15 cellular contexts compared by ENCODE assay signal in genomic region chr3:117921908-117922456, GRCh38.
DNase-seq lines count a peak whose midpoint lies in the region; TF ChIP-seq lines count a peak whose summit lies in the region.
"Had no signal": no experiment of that assay in that cellular context is flagged by ENCODE, and none has a peak within 500 bp of the region (broad histone marks: within the 10 kb centered on the region; RNA-seq: fewer than 3 reads in every experiment).

No MANE protein-coding gene starts in this region.

- DNase-seq in NCI-H2227 treated with DMSO at 0.1 percent for 48 hours (lab: John Stamatoyannopoulos, UW), result peak; percentile 5
- DNase-seq in NCI-H2227 (lab: John Stamatoyannopoulos, UW; ENCODE audit: unreplicated experiment), result no peak
- peak; percentile 26 for DNase-seq in iPS-NIHi11 (ENCODE audit: low spot score)
- no peak for DNase-seq in hepatocyte (ENCODE audit: low spot score)
- no peak for DNase-seq in MCF 10A (ENCODE audit: unreplicated experiment)
- no peak for DNase-seq in NCI-H128 (lab: John Stamatoyannopoulos, UW; ENCODE audit: unreplicated experiment)
- DNase-seq: Calu3; CD8-positive, alpha-beta T cell; DMS53; HFFc6; NCI-H1048; NCI-H2081; NCI-H524 had no signal

- H4K20me1 ChIP-seq in hepatocyte (ENCODE audit: insufficient read depth, poor library complexity, severe bottlenecking), result no peaks in the 10 kb centered on the region
- H4K20me1 ChIP-seq: BLaER1 had no signal

- no peaks in the 10 kb centered on the region for H3K36me3 ChIP-seq in hepatocyte (replicated peaks; ENCODE audit: insufficient read depth, low read depth)
- H3K36me3 ChIP-seq: BLaER1 had no signal

- no peak overlapping the region for H3K4me2 ChIP-seq in hepatocyte
- H3K4me2 ChIP-seq: BLaER1 had no signal

- CTCF ChIA-PET in MCF 10A (lab: Yijun Ruan, JAX), result no interaction called here

- no peaks in the 10 kb centered on the region for H3K27me3 ChIP-seq in hepatocyte
- H3K27me3 ChIP-seq: BLaER1 had no signal

- H3K9me3 ChIP-seq in hepatocyte (ENCODE audit: low read depth), result no peaks in the 10 kb centered on the region
- H3K9me3 ChIP-seq: BLaER1 had no signal

- H3K27ac ChIP-seq in hepatocyte, result no peak overlapping the region
- H3K27ac ChIP-seq: BLaER1 had no signal

- no peak overlapping the region for H3K4me3 ChIP-seq in hepatocyte
- H3K4me3 ChIP-seq: BLaER1 had no signal

- peak overlapping the region in 1 of 5 experiments; percentile 10 for H3K4me3 Mint-ChIP-seq in brain
- H3K4me3 Mint-ChIP-seq in MCF 10A (ENCODE audit: unreplicated experiment), result no peak overlapping the region
- H3K4me3 Mint-ChIP-seq: CD8-positive, alpha-beta T cell; HFFc6 had no signal

- intact Hi-C loops in MCF 10A (cut with micrococcal nuclease), result no loop called here

- H3K4me1 Mint-ChIP-seq in brain, result peaks cover 35% of the 10 kb centered on the region
- H3K4me1 Mint-ChIP-seq in MCF 10A (ENCODE audit: insufficient read depth, unreplicated experiment), result no peaks in the 10 kb centered on the region

- no peak overlapping the region for H2AFZ ChIP-seq in hepatocyte

- no TSS peak for BruUV-seq in MCF 10A (replicated peaks; lab: Mats Ljungman, UMichigan)

- H3K36me3 Mint-ChIP-seq in brain, result peaks cover 3% of the 10 kb centered on the region
- H3K36me3 Mint-ChIP-seq in MCF 10A (ENCODE audit: insufficient read depth, unreplicated experiment), result no peaks in the 10 kb centered on the region
- H3K36me3 Mint-ChIP-seq: CD8-positive, alpha-beta T cell had no signal

- no peaks in the 10 kb centered on the region for H3K9me2 ChIP-seq in hepatocyte (replicated peaks; ENCODE audit: insufficient read depth)

- no peaks in the 10 kb centered on the region for H3K79me2 ChIP-seq in hepatocyte

- POLR2A ChIA-PET in MCF 10A (lab: Yijun Ruan, JAX), result no interaction called here

- H3K27me3 Mint-ChIP-seq in brain, result no peaks in the 10 kb centered on the region
- no peaks in the 10 kb centered on the region for H3K27me3 Mint-ChIP-seq in MCF 10A (ENCODE audit: insufficient read depth, unreplicated experiment)

- no peak for TF ChIP-seq CTCF in brain (conservative IDR thresholded peaks at IDR 0.05)
- no peak for TF ChIP-seq CTCF in hepatocyte (IDR thresholded peaks at IDR 0.05; ENCODE audit: poor library complexity)
- no peak for TF ChIP-seq CTCF in MCF 10A (IDR thresholded peaks at IDR 0.05; ENCODE audit: unreplicated experiment)

- no peaks in the 10 kb centered on the region for H3K9me3 Mint-ChIP-seq in brain
- no peaks in the 10 kb centered on the region for H3K9me3 Mint-ChIP-seq in MCF 10A (ENCODE audit: unreplicated experiment)

- 51% methylated on average over 4 of the region's 4 CpGs for WGBS in hepatocyte (ENCODE audit: low lambda C conversion rate, missing lambda C conversion rate)

- H3K27ac Mint-ChIP-seq in brain (peak overlapping the region in 4 of 5 experiments; percentile 12 to 80 (median 41)), MCF 10A (ENCODE audit: low read depth, unreplicated experiment) (no peak overlapping the region)
- H3K27ac Mint-ChIP-seq: CD8-positive, alpha-beta T cell; HFFc6 had no signal

- no peaks in the 10 kb centered on the region for H3K4me1 ChIP-seq in hepatocyte (ENCODE audit: insufficient read depth)
- H3K4me1 ChIP-seq: BLaER1 had no signal

Comparison
In these comparisons a context has a peak if more than half of its experiments do, and no peak if none do; other contexts are left out.
1. DNase-seq: peak in NCI-H2227 treated with DMSO at 0.1 percent for 48 hours (single experiment) and iPS-NIHi11 (single experiment); none in NCI-H2227 (single experiment), hepatocyte (single experiment), MCF 10A (single experiment) and NCI-H128 (single experiment).